In genomic region chr1:10075732-10076131, GRCh38 we compare ENCODE assay signal across 22 cellular contexts. TPM values are rescaled to one million over a fixed set of nuclear protein-coding genes. Genes with fewer than 3 reads are reported as not detected.
DNase-seq lines count a peak whose midpoint lies in the region; ATAC-seq and TF ChIP-seq lines count a peak whose summit lies in the region.
"Had no signal": no experiment of that assay in that cellular context is flagged by ENCODE, and none has a peak within 500 bp of the region (broad histone marks: within the 10 kb centered on the region; RNA-seq: fewer than 3 reads in every experiment).

No MANE protein-coding gene starts in this region.

- 93% methylated on average over 9 of the region's 9 CpGs for WGBS in mammary epithelial cell (ENCODE audit: low coverage, missing lambda C conversion rate)
- 98% methylated on average over 9 of the region's 9 CpGs for WGBS in smooth muscle cell (ENCODE audit: low lambda C conversion rate)

- BruUV-seq in MCF 10A (replicated peaks; lab: Mats Ljungman, UMichigan) (no TSS peak), mammary epithelial cell (replicated peaks; lab: Mats Ljungman, UMichigan) (no TSS peak)

- H3F3A ChIP-seq in smooth muscle cell (ENCODE audit: low read depth), result peaks cover 30% of the 10 kb centered on the region

- H3K9me3 ChIP-seq in mammary epithelial cell (replicated peaks; ENCODE audit: insufficient read depth, low read length), result no peaks in the 10 kb centered on the region
- H3K9me3 ChIP-seq in smooth muscle cell (replicated peaks; ENCODE audit: low read depth), result no peaks in the 10 kb centered on the region
- no peaks in the 10 kb centered on the region for H3K9me3 ChIP-seq in uterus
- H3K9me3 ChIP-seq: Caco-2, HAP-1 had no signal

- intact Hi-C loops in MCF 10A (cut with micrococcal nuclease) (no loop called here), mammary epithelial cell (cut with micrococcal nuclease) (loop anchor here (2.0 kb wide), 1 partner anchor 43 kb away; the partner anchor contains the start of gene UBE4B), dorsolateral prefrontal cortex (cut with DNase I) (no loop called here), uterus (cut with DNase I; ENCODE audit: low total_unique reads) (no loop called here)

- H3K9ac ChIP-seq in mammary epithelial cell (ENCODE audit: insufficient read depth, low read length) (no peak overlapping the region), smooth muscle cell (ENCODE audit: low read depth) (peak overlapping the region; percentile 79)

- H3K4me3 ChIP-seq in mammary epithelial cell (replicated peaks in 1 of 3; ENCODE audit: insufficient read depth in 1 of 3, low read depth in 2 of 3, low read length in 3 of 3) (no peak overlapping the region), dorsolateral prefrontal cortex (no peak overlapping the region), smooth muscle cell (no peak overlapping the region), uterus (no peak overlapping the region), H7 (ENCODE audit: insufficient read depth, low read depth, low read length) (no peak overlapping the region)
- H3K4me3 ChIP-seq: GM23338, HAP-1 had no signal

- peaks cover 24% of the 10 kb centered on the region for H3K4me1 Mint-ChIP-seq in MCF 10A (ENCODE audit: insufficient read depth, unreplicated experiment)
- peaks cover 17% of the 10 kb centered on the region for H3K4me1 Mint-ChIP-seq in activated T-cell treated with anti-CD3 and anti-CD28 coated beads, Interleukin-2, amount 50 U/mL, for 72 hours (ENCODE audit: low read depth)

- no peak overlapping the region for H3K27ac ChIP-seq in mammary epithelial cell (ENCODE audit: insufficient read depth, low read depth, low read length)
- peak overlapping the region in 56 of 59 donors; percentile 40 to 97 (median 88) for H3K27ac ChIP-seq in dorsolateral prefrontal cortex
- peak overlapping the region; percentile 98 for H3K27ac ChIP-seq in smooth muscle cell (ENCODE audit: low read depth)
- H3K27ac ChIP-seq in uterus, result peak overlapping the region; percentile 69 to 73
- H3K27ac ChIP-seq in RWPE1, result no peak overlapping the region
- H3K27ac ChIP-seq: 22Rv1, C4-2B had no signal

- H3K36me3 Mint-ChIP-seq in MCF 10A (ENCODE audit: insufficient read depth, unreplicated experiment), result peaks cover 33% of the 10 kb centered on the region
- H3K36me3 Mint-ChIP-seq in activated T-cell treated with anti-CD3 and anti-CD28 coated beads, Interleukin-2, amount 50 U/mL, for 72 hours (ENCODE audit: insufficient read depth in 2 of 2), result peaks cover 3 to 6% of the 10 kb centered on the region in 2 donors

- ATAC-seq in activated T-cell treated with anti-CD3 and anti-CD28 coated beads, Interleukin-2, amount 50 U/mL, for 72 hours (replicated peaks in 1 of 2), result no peak
- ATAC-seq: CD8-positive, alpha-beta T cell; GM23338 had no signal

- H3K4me1 ChIP-seq in mammary epithelial cell (ENCODE audit: insufficient read depth, low read length), result peaks cover 28% of the 10 kb centered on the region
- peaks cover 13% of the 10 kb centered on the region for H3K4me1 ChIP-seq in smooth muscle cell (ENCODE audit: low read depth)
- H3K4me1 ChIP-seq in uterus, result peaks cover 0 to 4% of the 10 kb centered on the region in 2 donors
- H3K4me1 ChIP-seq: Caco-2, HAP-1 had no signal

- POLR2A ChIA-PET in MCF 10A (lab: Yijun Ruan, JAX), result interaction anchor here (0.6 to 2.3 kb wide), 3 partner anchors 12 to 1069 kb away, joined by 3 to 16 read pairs (median 3); no protein-coding TSS in a partner anchor
- POLR2A ChIA-PET in RWPE1 (lab: Yijun Ruan, JAX; ENCODE audit: low non-redundant PET), result no interaction called here

- DNase-seq in MCF 10A (ENCODE audit: unreplicated experiment) (no peak), mammary epithelial cell (no peak), dorsolateral prefrontal cortex (no peak), smooth muscle cell (lab: John Stamatoyannopoulos, UW; ENCODE audit: unreplicated experiment) (no peak), uterus (no peak), RWPE1 (ENCODE audit: low spot score) (no peak), H7 (no peak)
- no peak for DNase-seq in activated T-cell treated with anti-CD3 and anti-CD28 coated beads, Interleukin-2, amount 50 U/mL, for 72 hours
- DNase-seq: Caco-2; CD8-positive, alpha-beta T cell; KG1; MM.1S; NCI-H1694; NCI-H2029 treated with DMSO at 0.1 percent for 48 hours; NCI-H526 treated with DMSO at 0.1 percent for 48 hours; RPMI8226; SHP77 had no signal

- in situ Hi-C loops in mammary epithelial cell (cut with MboI; ENCODE audit: low sequenced_read_pairs in 2 of 2), result no loop called here

- peaks cover 3% of the 10 kb centered on the region for H3K36me3 ChIP-seq in mammary epithelial cell (ENCODE audit: insufficient read depth, low read length)
- no peaks in the 10 kb centered on the region for H3K36me3 ChIP-seq in smooth muscle cell (ENCODE audit: low read depth)
- no peaks in the 10 kb centered on the region for H3K36me3 ChIP-seq in uterus
- H3K36me3 ChIP-seq in H7 (replicated peaks; ENCODE audit: control insufficient read depth, insufficient read depth, low read length), result peaks cover 2% of the 10 kb centered on the region

- H3K9me3 Mint-ChIP-seq in MCF 10A (ENCODE audit: unreplicated experiment), result no peaks in the 10 kb centered on the region
- no peaks in the 10 kb centered on the region for H3K9me3 Mint-ChIP-seq in activated T-cell treated with anti-CD3 and anti-CD28 coated beads, Interleukin-2, amount 50 U/mL, for 72 hours
- H3K9me3 Mint-ChIP-seq: CD8-positive, alpha-beta T cell; GM23338 had no signal

- TF ChIP-seq POLR2A in uterus (IDR thresholded peaks at IDR 0.05), result no peak

- H3K4me3 Mint-ChIP-seq in MCF 10A (ENCODE audit: unreplicated experiment), result no peak overlapping the region
- no peak overlapping the region for H3K4me3 Mint-ChIP-seq in activated T-cell treated with anti-CD3 and anti-CD28 coated beads, Interleukin-2, amount 50 U/mL, for 72 hours
- H3K4me3 Mint-ChIP-seq: B cell; CD8-positive, alpha-beta T cell; GM23338 had no signal

- CTCF ChIA-PET in MCF 10A (lab: Yijun Ruan, JAX) (interaction anchor here (1.9 kb wide), 1 partner anchor 12 kb away, joined by 5 read pairs; no protein-coding TSS in a partner anchor), mammary epithelial cell (lab: Charles Lee; ENCODE audit: low non-redundant PET) (no interaction called here), RWPE1 (lab: Yijun Ruan, JAX) (no interaction called here)

- no peak overlapping the region for H3K4me2 ChIP-seq in mammary epithelial cell (ENCODE audit: insufficient read depth, low read depth, low read length)
- H3K4me2 ChIP-seq in smooth muscle cell, result peak overlapping the region; percentile 64
- H3K4me2 ChIP-seq: GM23338 had no signal

- H3K79me2 ChIP-seq in mammary epithelial cell (ENCODE audit: insufficient read depth, low read length) (peaks cover 55% of the 10 kb centered on the region), smooth muscle cell (ENCODE audit: low read depth) (peaks cover 30% of the 10 kb centered on the region)

- dilution Hi-C loops in mammary epithelial cell (cut with HindIII; ENCODE audit: low sequenced_read_pairs), result no loop called here

- no peaks in the 10 kb centered on the region for H3K27me3 Mint-ChIP-seq in MCF 10A (ENCODE audit: insufficient read depth, unreplicated experiment)
- no peaks in the 10 kb centered on the region for H3K27me3 Mint-ChIP-seq in activated T-cell treated with anti-CD3 and anti-CD28 coated beads, Interleukin-2, amount 50 U/mL, for 72 hours (ENCODE audit: low read depth)
- H3K27me3 Mint-ChIP-seq: B cell had no signal

- H2AFZ ChIP-seq in mammary epithelial cell (ENCODE audit: low read depth, low read length), result no peak overlapping the region
- H2AFZ ChIP-seq in smooth muscle cell (ENCODE audit: low read depth), result no peak overlapping the region
- H2AFZ ChIP-seq: GM23338 had no signal

- H4K20me1 ChIP-seq in mammary epithelial cell (ENCODE audit: insufficient read depth, low read length) (no peaks in the 10 kb centered on the region), smooth muscle cell (ENCODE audit: low read depth) (no peaks in the 10 kb centered on the region)

- H3K27ac Mint-ChIP-seq in MCF 10A (ENCODE audit: low read depth, unreplicated experiment), result peak overlapping the region; percentile 14
- no peak overlapping the region for H3K27ac Mint-ChIP-seq in activated T-cell treated with anti-CD3 and anti-CD28 coated beads, Interleukin-2, amount 50 U/mL, for 72 hours
- H3K27ac Mint-ChIP-seq: B cell; CD8-positive, alpha-beta T cell; GM23338 had no signal

- H3K27me3 ChIP-seq in mammary epithelial cell (ENCODE audit: insufficient read depth, low read length) (no peaks in the 10 kb centered on the region), dorsolateral prefrontal cortex (no peaks in the 10 kb centered on the region), smooth muscle cell (ENCODE audit: low read depth) (no peaks in the 10 kb centered on the region), uterus (no peaks in the 10 kb centered on the region), H7 (ENCODE audit: control insufficient read depth, insufficient read depth, low read length) (no peaks in the 10 kb centered on the region)

- TF ChIP-seq CTCF in MCF 10A (IDR thresholded peaks at IDR 0.05; ENCODE audit: unreplicated experiment) (no peak), mammary epithelial cell (conservative IDR thresholded peaks at IDR 0.05 in 1 of 2, IDR thresholded peaks at IDR 0.05 in 1 of 2; ENCODE audit: extremely low read depth in 1 of 2, insufficient read depth in 1 of 2, low read depth in 1 of 2, low read length in 2 of 2) (no peak), dorsolateral prefrontal cortex (IDR thresholded peaks at IDR 0.05 in 54 of 56, conservative IDR thresholded peaks at IDR 0.05 in 2 of 56; ENCODE audit: low read depth in 1 of 56, partially characterized antibody in 56 of 56) (no peak), smooth muscle cell (IDR thresholded peaks at IDR 0.05; ENCODE audit: borderline replicate concordance, insufficient read depth, poor library complexity, severe bottlenecking) (no peak), uterus (IDR thresholded peaks at IDR 0.05) (no peak), RWPE1 (conservative IDR thresholded peaks at IDR 0.05; ENCODE audit: low read depth) (no peak)

RNA-seq across cellular contexts. Expression of gene UBE4B, which starts 43.0 kb away (rescaled TPM):
- 31.2 and 43.1 TPM in 2 replicates for total RNA-seq in MCF 10A (2022)
- total RNA-seq in mammary epithelial cell, result 10 to 100 TPM; 34.7 to 47.2 TPM
- polyA plus RNA-seq in mammary epithelial cell, result 17.4 TPM
- polyA minus RNA-seq in mammary epithelial cell, result 114 TPM
- total RNA-seq in dorsolateral prefrontal cortex, result 100 to 1,000 TPM in 1 of 120 experiments, 10 to 100 TPM in 119; 59.0 to 105 (median 78.4) TPM
- 46.4 and 54.7 TPM in 2 replicates for total RNA-seq in smooth muscle cell
- 20.9 and 24.2 TPM in 2 replicates for polyA plus RNA-seq in smooth muscle cell
- total RNA-seq in uterus, result 10 to 100 TPM; 15.4 to 54.2 (median 30.4) TPM
- total RNA-seq in activated T-cell treated with anti-CD3 and anti-CD28 coated beads, Interleukin-2, amount 50 U/mL, for 72 hours, result 10 to 100 TPM; 24.7 to 25.6 TPM
- total RNA-seq in H7 (2014; rRNA removed; shearing (Covaris generic)), result 88.1 and 91.5 TPM in 2 replicates

Comparison
In these comparisons a context has a peak if more than half of its experiments do, and no peak if none do; other contexts are left out.
1. H3K27ac ChIP-seq: peak in dorsolateral prefrontal cortex (56 of 59), smooth muscle cell (single experiment) and uterus (2 of 2); none in mammary epithelial cell (single experiment) and RWPE1 (single experiment).